ENCODE assay signal across 8 cellular contexts in the genomic region with DNA sequence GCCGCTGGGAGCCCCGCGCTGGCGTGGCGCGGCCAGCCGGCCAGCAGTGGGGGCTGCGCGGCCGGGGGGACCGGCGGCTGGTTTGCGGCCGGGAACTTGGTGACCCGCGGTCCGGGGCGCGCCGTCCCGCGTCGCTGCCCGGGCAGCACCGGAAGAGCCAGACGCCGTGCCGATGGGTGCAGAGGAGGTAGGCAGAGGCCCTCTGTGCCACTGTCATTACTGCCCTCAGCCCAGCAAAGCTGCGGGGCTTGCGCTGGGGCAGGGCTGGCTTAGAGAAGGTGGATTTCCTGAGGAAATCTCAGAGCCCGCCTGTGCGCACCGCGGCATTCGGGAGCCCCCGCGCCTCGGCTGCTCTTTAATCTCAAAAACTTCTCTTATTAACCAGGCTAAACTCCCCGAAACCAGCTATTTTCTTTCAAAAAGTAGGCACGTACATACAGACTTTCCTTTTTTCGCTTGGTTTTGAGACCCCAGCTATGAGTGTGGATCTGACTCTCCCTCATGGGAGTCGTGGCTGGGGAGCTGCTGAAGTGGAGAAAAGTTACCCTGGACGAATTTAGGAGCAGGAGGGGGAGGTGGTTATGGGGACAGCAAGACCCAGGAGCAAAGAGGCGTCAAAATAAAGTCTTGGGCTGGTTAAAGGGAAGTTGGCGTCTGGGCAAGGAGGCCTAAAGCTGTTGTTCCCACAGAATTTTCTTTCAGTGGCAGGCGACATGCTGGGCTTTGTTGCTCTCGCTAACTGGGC. TPM values are rescaled to one million over a fixed set of nuclear protein-coding genes. Genes with fewer than 3 reads are reported as not detected.
DNase-seq lines count a peak whose midpoint lies in the region; ATAC-seq and TF ChIP-seq lines count a peak whose summit lies in the region.

No MANE protein-coding gene starts in this region.

- H3K27me3 Mint-ChIP-seq in activated T-helper 2 cell treated with anti-CD3 and anti-CD28 coated beads, Interferon-gamma antibody, Interleukin-2, Interleukin-4, amounts not matched to agents 10 μg/mL and 5 μg/mL and 100 μg/mL, durations not matched to agents 14 hours and 24 hours and 36 hours (ENCODE audit: low read depth) = no peaks in the 10 kb centered on the region
- no peaks in the 10 kb centered on the region for H3K27me3 Mint-ChIP-seq in neural crest cell (ENCODE audit: low read depth)

- no peaks in the 10 kb centered on the region for H3K27me3 ChIP-seq in foreskin keratinocyte

- peak; percentile 5 for DNase-seq in NCI-H345 treated with DMSO at 0.1 percent for 48 hours (lab: John Stamatoyannopoulos, UW; ENCODE audit: unreplicated experiment)
- no peak for DNase-seq in activated T-helper 2 cell treated with anti-CD3 and anti-CD28 coated beads, Interferon-gamma antibody, Interleukin-2, Interleukin-4, amounts not matched to agents 10 μg/mL and 5 μg/mL and 100 μg/mL, durations not matched to agents 14 hours and 24 hours and 36 hours (ENCODE audit: low spot score)
- peak; percentile 13 to 16 for DNase-seq in foreskin keratinocyte
- no peak for DNase-seq in neural crest cell (ENCODE audit: low read depth, low spot score)
- DNase-seq in middle frontal gyrus (ENCODE audit: extremely low spot score, low spot score) = no peak

- H3K36me3 Mint-ChIP-seq in activated T-helper 2 cell treated with anti-CD3 and anti-CD28 coated beads, Interferon-gamma antibody, Interleukin-2, Interleukin-4, amounts not matched to agents 10 μg/mL and 5 μg/mL and 100 μg/mL, durations not matched to agents 14 hours and 24 hours and 36 hours (ENCODE audit: low read depth) = peaks cover 29% of the 10 kb centered on the region
- no peaks in the 10 kb centered on the region for H3K36me3 Mint-ChIP-seq in neural crest cell (ENCODE audit: low read depth)

- ATAC-seq in GM18502 (IDR thresholded peaks at IDR 0.05; ENCODE audit: poor library complexity, unreplicated experiment) = peak; percentile 21
- peak; percentile 14 for ATAC-seq in HG02798 (IDR thresholded peaks at IDR 0.05; ENCODE audit: poor library complexity, unreplicated experiment)
- peak; percentile 23 for ATAC-seq in foreskin keratinocyte
- ATAC-seq in HG02870 (IDR thresholded peaks at IDR 0.05; ENCODE audit: unreplicated experiment) = no peak

- peaks cover 54% of the 10 kb centered on the region for H3K4me1 Mint-ChIP-seq in activated T-helper 2 cell treated with anti-CD3 and anti-CD28 coated beads, Interferon-gamma antibody, Interleukin-2, Interleukin-4, amounts not matched to agents 10 μg/mL and 5 μg/mL and 100 μg/mL, durations not matched to agents 14 hours and 24 hours and 36 hours (ENCODE audit: low read depth)
- peaks cover 49% of the 10 kb centered on the region for H3K4me1 Mint-ChIP-seq in neural crest cell

- H3K4me3 Mint-ChIP-seq in activated T-helper 2 cell treated with anti-CD3 and anti-CD28 coated beads, Interferon-gamma antibody, Interleukin-2, Interleukin-4, amounts not matched to agents 10 μg/mL and 5 μg/mL and 100 μg/mL, durations not matched to agents 14 hours and 24 hours and 36 hours (ENCODE audit: low read depth) = peak overlapping the region; percentile 90
- H3K4me3 Mint-ChIP-seq in neural crest cell = peak overlapping the region; percentile 92

- peak overlapping the region; percentile 85 for H3K27ac Mint-ChIP-seq in activated T-helper 2 cell treated with anti-CD3 and anti-CD28 coated beads, Interferon-gamma antibody, Interleukin-2, Interleukin-4, amounts not matched to agents 10 μg/mL and 5 μg/mL and 100 μg/mL, durations not matched to agents 14 hours and 24 hours and 36 hours
- peak overlapping the region; percentile 92 for H3K27ac Mint-ChIP-seq in neural crest cell (ENCODE audit: unreplicated experiment)

- no peaks in the 10 kb centered on the region for H3K9me3 Mint-ChIP-seq in activated T-helper 2 cell treated with anti-CD3 and anti-CD28 coated beads, Interferon-gamma antibody, Interleukin-2, Interleukin-4, amounts not matched to agents 10 μg/mL and 5 μg/mL and 100 μg/mL, durations not matched to agents 14 hours and 24 hours and 36 hours
- H3K9me3 Mint-ChIP-seq in neural crest cell = no peaks in the 10 kb centered on the region

- intact Hi-C loops in activated T-helper 2 cell treated with anti-CD3 and anti-CD28 coated beads, Interferon-gamma antibody, Interleukin-2, Interleukin-4, amounts not matched to agents 10 μg/mL and 5 μg/mL and 100 μg/mL, durations not matched to agents 14 hours and 24 hours and 36 hours (cut with micrococcal nuclease) = loop anchor here (10.0 kb wide), 1 partner anchor 637 kb away; a partner anchor contains a TSS

- TF ChIP-seq CTCF in foreskin keratinocyte (conservative IDR thresholded peaks at IDR 0.05) = no peak
- TF ChIP-seq CTCF in neural crest cell (conservative IDR thresholded peaks at IDR 0.05) = no peak

- H3K4me1 ChIP-seq in foreskin keratinocyte = peaks cover 30% of the 10 kb centered on the region

- H3K27ac ChIP-seq in foreskin keratinocyte = peak overlapping the region; percentile 88

RNA-seq across cellular contexts. Expression of a gene that starts 0.8 kb away (rescaled TPM):
- total RNA-seq in activated T-helper 2 cell treated with anti-CD3 and anti-CD28 coated beads, Interferon-gamma antibody, Interleukin-2, Interleukin-4, amounts not matched to agents 10 μg/mL and 5 μg/mL and 100 μg/mL, durations not matched to agents 14 hours and 24 hours and 36 hours = 46.6 and 46.7 TPM in 2 replicates
- 14.5 and 17.4 TPM in 2 replicates for total RNA-seq in foreskin keratinocyte
- polyA plus RNA-seq in foreskin keratinocyte = 5.4 and 5.9 TPM in 2 replicates
- 12.9 and 13.7 TPM in 2 replicates for total RNA-seq in neural crest cell

RNA-seq across cellular contexts. Expression of a gene that starts 37.5 kb away (rescaled TPM):
- total RNA-seq in activated T-helper 2 cell treated with anti-CD3 and anti-CD28 coated beads, Interferon-gamma antibody, Interleukin-2, Interleukin-4, amounts not matched to agents 10 μg/mL and 5 μg/mL and 100 μg/mL, durations not matched to agents 14 hours and 24 hours and 36 hours = 0.05 TPM in 1 of 2 replicates, not detected in the other
- total RNA-seq in foreskin keratinocyte (not detected in 2 replicates), neural crest cell (7.5 and 7.7 TPM in 2 replicates)
- polyA plus RNA-seq in foreskin keratinocyte = not detected in 2 replicates

Comparison
In these comparisons a context has a peak if more than half of its experiments do, and no peak if none do; other contexts are left out.
1. DNase-seq: peak in NCI-H345 treated with DMSO at 0.1 percent for 48 hours (single experiment) and foreskin keratinocyte (2 of 2); none in activated T-helper 2 cell treated with anti-CD3 and anti-CD28 coated beads, Interferon-gamma antibody, Interleukin-2, Interleukin-4, amounts not matched to agents 10 μg/mL and 5 μg/mL and 100 μg/mL, durations not matched to agents 14 hours and 24 hours and 36 hours (single experiment), neural crest cell (single experiment) and middle frontal gyrus (single experiment).